12 cellular contexts compared by ENCODE assay signal in genomic region chr11:47997063-47998053, GRCh38. TPM values are rescaled to one million over a fixed set of nuclear protein-coding genes. Genes with fewer than 3 reads are reported as not detected.
DNase-seq lines count a peak whose midpoint lies in the region; ATAC-seq, FAIRE-seq and TF ChIP-seq lines count a peak whose summit lies in the region.
"Had no signal": no experiment of that assay in that cellular context is flagged by ENCODE, and none has a peak within 500 bp of the region (broad histone marks: within the 10 kb centered on the region; RNA-seq: fewer than 3 reads in every experiment).

No MANE protein-coding gene starts in this region.

- H3K4me3 ChIP-seq in A549 (no peak overlapping the region), Caco-2 (ENCODE audit: low read depth, low read length) (no peak overlapping the region), aorta (ENCODE audit: low read length in 2 of 2) (no peak overlapping the region)
- H3K4me3 ChIP-seq: gastrocnemius medialis had no signal

- no peak for FAIRE-seq in A549 (lab: Jason Lieb, UNC)
- FAIRE-seq: islet of Langerhans had no signal

- H3K27ac ChIP-seq in A549 = peak overlapping the region; percentile 86 to 100
- no peak overlapping the region for H3K27ac ChIP-seq in aorta (ENCODE audit: low read depth in 1 of 2, low read length in 2 of 2)
- H3K27ac ChIP-seq: gastrocnemius medialis had no signal

- H3K27me3 Mint-ChIP-seq in Caco-2 (ENCODE audit: insufficient read depth, unreplicated experiment) (no peaks in the 10 kb centered on the region), memory B cell (no peaks in the 10 kb centered on the region)
- H3K27me3 Mint-ChIP-seq in activated CD8-positive, alpha-beta T cell treated with anti-CD3 and anti-CD28 coated beads for 36 hours = no peaks in the 10 kb centered on the region
- H3K27me3 Mint-ChIP-seq: activated CD8-positive, alpha-beta memory T cell treated with anti-CD3 and anti-CD28 coated beads, Interleukin-2, amount 10 ng/mL, durations not matched to agents 7 days and 5 days had no signal

- no TSS peak for BruUV-seq in Caco-2 (replicated peaks; lab: Mats Ljungman, UMichigan)

- H3K9me3 ChIP-seq in A549 (no peaks in the 10 kb centered on the region), Caco-2 (no peaks in the 10 kb centered on the region), aorta (ENCODE audit: control insufficient read depth, low read length) (no peaks in the 10 kb centered on the region)
- H3K9me3 ChIP-seq: gastrocnemius medialis had no signal

- H3K4me2 ChIP-seq in A549 = peak overlapping the region; percentile 79

- no peaks in the 10 kb centered on the region for H3K9me3 Mint-ChIP-seq in Caco-2 (ENCODE audit: unreplicated experiment)
- H3K9me3 Mint-ChIP-seq in activated CD8-positive, alpha-beta T cell treated with anti-CD3 and anti-CD28 coated beads for 36 hours = no peaks in the 10 kb centered on the region
- H3K9me3 Mint-ChIP-seq in memory B cell = no peaks in the 10 kb centered on the region

- no peaks in the 10 kb centered on the region for H3K36me3 ChIP-seq in Caco-2 (ENCODE audit: control insufficient read depth, insufficient read depth, low read length)
- no peaks in the 10 kb centered on the region for H3K36me3 ChIP-seq in aorta (ENCODE audit: control insufficient read depth in 1 of 2, insufficient read depth in 2 of 2, low read length in 1 of 2)
- H3K36me3 ChIP-seq: gastrocnemius medialis had no signal

- CTCF ChIA-PET in A549 (lab: Yijun Ruan, JAX) = interaction anchor here (0.6 to 2.1 kb wide), 11 partner anchors 9 to 113 kb away, joined by 3 to 13 read pairs (median 4); no protein-coding TSS in a partner anchor
- CTCF ChIA-PET in Caco-2 (lab: Charles Lee) = interaction anchor here (0.5 to 1.4 kb wide), 2 partner anchors 63 to 213 kb away, joined by 3 read pairs; no protein-coding TSS in a partner anchor
- CTCF ChIA-PET in activated CD8-positive, alpha-beta T cell treated with anti-CD3 and anti-CD28 coated beads for 36 hours (lab: Charles Lee) = interaction anchor here (1.1 to 2.9 kb wide), 5 partner anchors 8 to 112 kb away, joined by 3 to 7 read pairs (median 4); no protein-coding TSS in a partner anchor

- POLR2A ChIA-PET in A549 (lab: Yijun Ruan, JAX) (interaction anchor here (1.1 to 1.2 kb wide), 2 partner anchors 17 to 135 kb away, joined by 3 read pairs; partner anchors contain the start of gene PTPRJ), Caco-2 (lab: Charles Lee) (no interaction called here)
- POLR2A ChIA-PET in activated CD8-positive, alpha-beta T cell treated with anti-CD3 and anti-CD28 coated beads for 36 hours (lab: Charles Lee) = interaction anchor here (0.6 to 1.4 kb wide), 4 partner anchors 10 to 204 kb away, joined by 3 to 4 read pairs (median 3); no protein-coding TSS in a partner anchor

- no peak for TF ChIP-seq POLR2A in A549 (IDR thresholded peaks at IDR 0.05; ENCODE audit: low read length)
- TF ChIP-seq POLR2A in erythroblast (IDR thresholded peaks at IDR 0.05; ENCODE audit: low read length) = no peak

- H3K27me3 ChIP-seq in Caco-2 (replicated peaks; ENCODE audit: control insufficient read depth, insufficient read depth, low read length) (no peaks in the 10 kb centered on the region), aorta (ENCODE audit: control insufficient read depth in 1 of 2, insufficient read depth in 2 of 2, low read length in 1 of 2) (no peaks in the 10 kb centered on the region)
- H3K27me3 ChIP-seq: gastrocnemius medialis had no signal

- intact Hi-C loops in Caco-2 (cut with micrococcal nuclease; ENCODE audit: unreplicated experiment) (loop anchor here (1.0 to 2.0 kb wide), 2 partner anchors 17 to 53 kb away; partner anchors contain the start of gene PTPRJ), aorta (cut with DNase I) (no loop called here)
- intact Hi-C loops in activated CD8-positive, alpha-beta T cell treated with anti-CD3 and anti-CD28 coated beads for 36 hours (cut with micrococcal nuclease) = no loop called here

- peaks cover 29% of the 10 kb centered on the region for H3K36me3 Mint-ChIP-seq in Caco-2 (ENCODE audit: insufficient read depth, unreplicated experiment)
- peaks cover 4% of the 10 kb centered on the region for H3K36me3 Mint-ChIP-seq in activated CD8-positive, alpha-beta T cell treated with anti-CD3 and anti-CD28 coated beads for 36 hours (ENCODE audit: low read depth)
- no peaks in the 10 kb centered on the region for H3K36me3 Mint-ChIP-seq in memory B cell

- TF ChIP-seq RAD21 in A549 (conservative IDR thresholded peaks at IDR 0.05 in 1 of 2, IDR thresholded peaks at IDR 0.05 in 1 of 2) = no peak

- H3K27ac Mint-ChIP-seq in Caco-2 (ENCODE audit: unreplicated experiment) (peak overlapping the region; percentile 90), memory B cell (peak overlapping the region; percentile 76)
- peak overlapping the region; percentile 25 for H3K27ac Mint-ChIP-seq in activated CD8-positive, alpha-beta T cell treated with anti-CD3 and anti-CD28 coated beads for 36 hours
- H3K27ac Mint-ChIP-seq: activated CD8-positive, alpha-beta memory T cell treated with anti-CD3 and anti-CD28 coated beads, Interleukin-2, amount 10 ng/mL, durations not matched to agents 7 days and 5 days had no signal

- H3K4me1 ChIP-seq in A549 = peaks cover 96% of the 10 kb centered on the region
- H3K4me1 ChIP-seq in Caco-2 = peaks cover 48% of the 10 kb centered on the region
- H3K4me1 ChIP-seq in aorta (ENCODE audit: control insufficient read depth in 1 of 2, insufficient read depth in 2 of 2, low read length in 2 of 2) = no peaks in the 10 kb centered on the region

- H3K4me3 Mint-ChIP-seq in Caco-2 (ENCODE audit: unreplicated experiment) (no peak overlapping the region), memory B cell (peak overlapping the region; percentile 24)
- H3K4me3 Mint-ChIP-seq in activated CD8-positive, alpha-beta T cell treated with anti-CD3 and anti-CD28 coated beads for 36 hours = no peak overlapping the region
- H3K4me3 Mint-ChIP-seq: activated CD8-positive, alpha-beta memory T cell treated with anti-CD3 and anti-CD28 coated beads, Interleukin-2, amount 10 ng/mL, durations not matched to agents 7 days and 5 days had no signal

- ATAC-seq in A549 (no peak), memory B cell (ENCODE audit: low read depth) (no peak), aorta (ENCODE audit: low FRiP score) (no peak), HG02610 (IDR thresholded peaks at IDR 0.05; ENCODE audit: unreplicated experiment) (no peak)
- ATAC-seq in activated CD8-positive, alpha-beta T cell treated with anti-CD3 and anti-CD28 coated beads for 36 hours = no peak
- ATAC-seq: activated CD8-positive, alpha-beta memory T cell treated with anti-CD3 and anti-CD28 coated beads, Interleukin-2, amount 10 ng/mL, durations not matched to agents 7 days and 5 days; gastrocnemius medialis had no signal

- 64% methylated on average over 15 of the region's 15 CpGs for WGBS in A549 (ENCODE audit: missing lambda C conversion rate)
- WGBS in aorta, 2 donors = 86 to 89% methylated on average over 15 of the region's 15 CpGs

- TF ChIP-seq CTCF in A549 (IDR thresholded peaks at IDR 0.05) = no peak
- TF ChIP-seq CTCF in Caco-2 (IDR thresholded peaks at IDR 0.05; ENCODE audit: insufficient read depth in 1 of 2, low read depth in 1 of 2, low read length in 1 of 2, severe bottlenecking in 1 of 2, unreplicated experiment in 1 of 2) = no peak
- no peak for TF ChIP-seq CTCF in activated CD8-positive, alpha-beta T cell treated with anti-CD3 and anti-CD28 coated beads for 36 hours (IDR thresholded peaks at IDR 0.05)

- no peak for TF ChIP-seq EP300 in A549 (IDR thresholded peaks at IDR 0.05)

- no peak for DNase-seq in A549 (ENCODE audit: low read depth in 1 of 2, low spot score in 1 of 2)
- DNase-seq in Caco-2 = no peak
- DNase-seq in activated CD8-positive, alpha-beta T cell treated with anti-CD3 and anti-CD28 coated beads for 36 hours = no peak
- no peak for DNase-seq in memory B cell (ENCODE audit: low spot score in 2 of 2)
- DNase-seq in erythroblast (lab: John Stamatoyannopoulos, UW) = no peak
- no peak for DNase-seq in DMS79 (lab: John Stamatoyannopoulos, UW)
- DNase-seq in aorta = no peak
- DNase-seq: activated CD8-positive, alpha-beta memory T cell treated with anti-CD3 and anti-CD28 coated beads, Interleukin-2, amount 10 ng/mL, durations not matched to agents 7 days and 5 days; gastrocnemius medialis; MV-4-11 had no signal

- H3K4me1 Mint-ChIP-seq in Caco-2 (ENCODE audit: low read depth, unreplicated experiment) = peaks cover 29% of the 10 kb centered on the region
- H3K4me1 Mint-ChIP-seq in activated CD8-positive, alpha-beta T cell treated with anti-CD3 and anti-CD28 coated beads for 36 hours (ENCODE audit: low read depth) = peaks cover 61% of the 10 kb centered on the region
- peaks cover 46% of the 10 kb centered on the region for H3K4me1 Mint-ChIP-seq in memory B cell

TF ChIP-seq in A549, 52 proteins besides CTCF, POLR2A, EP300 and RAD21 (continues in another document):
- no peak for TF ChIP-seq RFX5 (IDR thresholded peaks at IDR 0.05)
- TF ChIP-seq NPAS2 (CRISPR knock-in tag; IDR thresholded peaks at IDR 0.05; ENCODE audit: borderline replicate concordance) = no peak
- no peak for TF ChIP-seq USF2 (IDR thresholded peaks at IDR 0.05)
- no peak for TF ChIP-seq FOSL2 (IDR thresholded peaks at IDR 0.05)
- no peak for TF ChIP-seq FOSL2 (CRISPR knock-in tag; IDR thresholded peaks at IDR 0.05)
- TF ChIP-seq KDM1A (IDR thresholded peaks at IDR 0.05; ENCODE audit: low read depth) = peak; percentile 90

RNA-seq across cellular contexts. Expression of gene PTPRJ, which starts 17.0 kb away (rescaled TPM):
- polyA plus RNA-seq in A549 (2011; rRNA removed) = 30.3 and 46.2 TPM in 2 replicates
- polyA plus RNA-seq in A549 (2012; cell fraction: cytosol; rRNA removed) = 15.4 and 22.0 TPM in 2 replicates
- polyA plus RNA-seq in A549 (2012; cell fraction: nucleus; rRNA removed) = 23.1 and 39.4 TPM in 2 replicates
- 47.0 to 55.6 TPM (median 50.5 TPM) in 3 replicates for polyA plus RNA-seq in A549 (2017; fragmentation: RNase III; extraction: RNeasy Plus Mini Kit Qiagen cat#74134 plus additional on column Dnase treatment)
- polyA minus RNA-seq in A549 (2011; rRNA and poly(A)+ RNA removed) = 62.1 and 63.5 TPM in 2 replicates
- total RNA-seq in Caco-2 (2022) = 9.7 and 11.0 TPM in 2 replicates
- 10 to 100 TPM; 21.5 to 23.4 TPM for total RNA-seq in activated CD8-positive, alpha-beta T cell treated with anti-CD3 and anti-CD28 coated beads for 36 hours
- 10 to 100 TPM; 14.3 to 20.1 TPM for total RNA-seq in aorta
- 1 to 10 TPM; 2.0 to 2.8 TPM for polyA plus RNA-seq in aorta

Comparison
In these comparisons a context has a peak if more than half of its experiments do, and no peak if none do; other contexts are left out.
1. H3K27ac ChIP-seq: peak in A549 (2 of 2); none in aorta (0 of 2).
2. H3K27ac Mint-ChIP-seq: peak in every context shown above with its lines; median percentile 90 in Caco-2; 76 in memory B cell; 25 in activated CD8-positive, alpha-beta T cell treated with anti-CD3 and anti-CD28 coated beads for 36 hours.